In the genomic region with DNA sequence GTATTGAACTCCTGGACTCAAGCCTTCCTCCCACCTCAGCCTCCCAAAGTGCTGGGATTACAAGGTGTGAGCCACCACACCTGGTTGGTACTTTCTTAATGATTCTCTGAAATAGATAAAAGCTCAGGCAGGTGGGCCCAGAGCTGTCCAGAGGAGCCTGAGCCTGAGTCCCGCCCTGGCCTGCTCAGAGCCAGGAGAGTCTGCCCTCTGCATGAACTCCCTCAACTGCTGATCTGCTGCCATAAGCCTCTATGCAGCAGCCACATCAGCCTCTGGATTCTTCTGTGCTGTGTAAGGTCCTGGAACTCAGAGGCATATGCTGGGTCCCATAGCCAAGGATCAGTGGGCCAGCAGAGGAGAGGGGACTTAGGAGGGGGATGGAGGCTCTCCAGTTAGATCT, we compare ENCODE assay signal across 8 cellular contexts. TPM values are rescaled to one million over a fixed set of nuclear protein-coding genes. Genes with fewer than 3 reads are reported as not detected.
DNase-seq lines count a peak whose midpoint lies in the region; ATAC-seq, FAIRE-seq and TF ChIP-seq lines count a peak whose summit lies in the region.

No MANE protein-coding gene starts in this region.

- H3K27ac ChIP-seq in Peyer's patch, result peak overlapping the region; percentile 28 to 94 (median 64)
- H3K27ac ChIP-seq in H1 (ENCODE audit: low read depth, low read length), result no peak overlapping the region

- no peaks in the 10 kb centered on the region for H3K9me3 Mint-ChIP-seq in nephron progenitor cell

- peak overlapping the region; percentile 87 for H3K4ac ChIP-seq in H1 (replicated peaks; ENCODE audit: insufficient read length, low read depth, low read length)

- no peak overlapping the region for H2AFZ ChIP-seq in H1 (ENCODE audit: low read length)

- CTCF ChIA-PET in H1 (lab: Charles Lee; ENCODE audit: partially characterized antibody), result interaction anchor here (1.1 kb wide), 1 partner anchor 353 kb away, joined by 3 read pairs; no protein-coding TSS in a partner anchor

- no peaks in the 10 kb centered on the region for H3K23me2 ChIP-seq in H1 (ENCODE audit: low read depth, low read length)

- H3K27me3 ChIP-seq in Peyer's patch, result no peaks in the 10 kb centered on the region
- no peaks in the 10 kb centered on the region for H3K27me3 ChIP-seq in H1 (replicated peaks in 1 of 4; ENCODE audit: control insufficient read depth in 3 of 4, extremely low read depth in 1 of 4, insufficient read depth in 3 of 4, low read length in 3 of 4)

- no peak for TF ChIP-seq EP300 in H1 (IDR thresholded peaks at IDR 0.05; ENCODE audit: borderline replicate concordance in 1 of 2, low read depth in 2 of 2, low read length in 2 of 2)

- no peak overlapping the region for H4K5ac ChIP-seq in H1 (ENCODE audit: insufficient read length, low read depth, low read length)

- no peaks in the 10 kb centered on the region for H3K27me3 Mint-ChIP-seq in nephron progenitor cell (ENCODE audit: low read depth, poor library complexity)

- H3K9me3 ChIP-seq in Peyer's patch (no peaks in the 10 kb centered on the region), H1 (ENCODE audit: insufficient read depth in 2 of 2, low read depth in 1 of 2, low read length in 1 of 2) (no peaks in the 10 kb centered on the region)

- no peaks in the 10 kb centered on the region for H4K20me1 ChIP-seq in H1 (replicated peaks in 1 of 2; ENCODE audit: control insufficient read depth in 1 of 2, insufficient read depth in 2 of 2, low read length in 2 of 2)

- no peak for ATAC-seq in HG03097 (IDR thresholded peaks at IDR 0.05; ENCODE audit: low FRiP score, unreplicated experiment)
- no peak for ATAC-seq in GM21390 (IDR thresholded peaks at IDR 0.05; ENCODE audit: unreplicated experiment)
- ATAC-seq in HG03280 (IDR thresholded peaks at IDR 0.05; ENCODE audit: unreplicated experiment), result no peak

- H3K79me2 ChIP-seq in H1 (ENCODE audit: control insufficient read depth in 1 of 2, insufficient read depth in 2 of 2, low read length in 2 of 2), result no peaks in the 10 kb centered on the region

- 0 out of 2 replicates have a peak overlapping the region, but pooled peaks have one; percentile 75 for H2BK12ac ChIP-seq in H1 (ENCODE audit: low read depth, low read length)

- H2BK120ac ChIP-seq in H1 (replicated peaks; ENCODE audit: low read depth, low read length), result no peak overlapping the region

- H4K8ac ChIP-seq in H1 (ENCODE audit: extremely low read depth, insufficient read depth, low read length), result no peak overlapping the region

- TF ChIP-seq RAD21 in H1 (IDR thresholded peaks at IDR 0.05 in 1 of 2, conservative IDR thresholded peaks at IDR 0.05 in 1 of 2; ENCODE audit: low read depth in 2 of 2, low read length in 2 of 2), result no peak

- H2BK15ac ChIP-seq in H1 (ENCODE audit: low read length), result no peak overlapping the region

- H3K36me3 ChIP-seq in Peyer's patch, result no peaks in the 10 kb centered on the region
- H3K36me3 ChIP-seq in H1 (ENCODE audit: control insufficient read depth in 2 of 4, insufficient read depth in 4 of 4, low read length in 3 of 4), result no peaks in the 10 kb centered on the region

- peak overlapping the region; percentile 71; the same call in 1 of the 2 replicates for H2BK5ac ChIP-seq in H1 (ENCODE audit: low read depth, low read length)

- no peak for FAIRE-seq in H1 (lab: Jason Lieb, UNC)

- peaks cover 7 to 83% (median 56%) of the 10 kb centered on the region in 4 donors for H3K4me1 ChIP-seq in Peyer's patch
- H3K4me1 ChIP-seq in H1 (replicated peaks in 1 of 4; ENCODE audit: control insufficient read depth in 3 of 4, insufficient read depth in 4 of 4, low read length in 3 of 4), result peaks cover 13 to 21% (median 16%) of the 10 kb centered on the region in 4 experiments

- no peak overlapping the region for H3K4me3 Mint-ChIP-seq in nephron progenitor cell

- no peak overlapping the region for H3K18ac ChIP-seq in H1 (ENCODE audit: extremely low read depth, low read length)

- H3K79me1 ChIP-seq in H1 (ENCODE audit: low read depth, low read length), result no peaks in the 10 kb centered on the region

- 0 out of 2 replicates have a peak overlapping the region, but pooled peaks have one; percentile 43 for H2BK20ac ChIP-seq in H1 (ENCODE audit: low read length)

- H3K4me3 ChIP-seq in Peyer's patch (no peak overlapping the region), H1 (ENCODE audit: extremely low read depth in 1 of 4, insufficient read depth in 2 of 4, low read depth in 3 of 4, low read length in 4 of 4) (no peak overlapping the region)

- peak overlapping the region; percentile 78 for H4K91ac ChIP-seq in H1 (replicated peaks; ENCODE audit: insufficient read length, low read length)

- H2AK5ac ChIP-seq in H1 (ENCODE audit: low read depth, low read length), result no peak overlapping the region

- H3K56ac ChIP-seq in H1 (replicated peaks; ENCODE audit: insufficient read length, low read depth, low read length), result no peak overlapping the region

- POLR2A ChIA-PET in H1 (lab: Charles Lee; ENCODE audit: partially characterized antibody), result interaction anchor here (0.6 to 24.2 kb wide), 4 partner anchors 10 to 92 kb away, joined by 4 to 673 read pairs (median 20); a partner anchor contains a TSS

- peaks cover 68% of the 10 kb centered on the region for H3K4me1 Mint-ChIP-seq in nephron progenitor cell

- TF ChIP-seq POLR2A in Peyer's patch (IDR thresholded peaks at IDR 0.05) (no peak), H1 (IDR thresholded peaks at IDR 0.05; ENCODE audit: control extremely low read depth in 1 of 2, low read depth in 2 of 2, low read length in 2 of 2) (no peak)

- 92% methylated on average over 1 of the region's 1 CpG; no CpG with 5 or more reads in 1 of the 2 experiments for WGBS in H1 (ENCODE audit: extremely low coverage in 1 of 2, insufficient coverage in 1 of 2, insufficient read length in 1 of 2, insufficient replicate concordance in 2 of 2, low coverage in 1 of 2, low lambda C conversion rate in 2 of 2, missing lambda C conversion rate in 1 of 2), 2 experiments

- H3K14ac ChIP-seq in H1 (ENCODE audit: insufficient read length), result no peak overlapping the region

- no peak overlapping the region for H3K9ac ChIP-seq in H1 (replicated peaks in 1 of 4; ENCODE audit: extremely low read depth in 1 of 4, low read depth in 3 of 4, low read length in 3 of 4)

- H3K36me3 Mint-ChIP-seq in nephron progenitor cell (ENCODE audit: low read depth), result no peaks in the 10 kb centered on the region

- H3K27ac Mint-ChIP-seq in nephron progenitor cell, result peak overlapping the region; percentile 16

- DNase-seq in AG20443 (ENCODE audit: low spot score) (peak; percentile 86), Peyer's patch (peak in 1 of 3 donors; percentile 64), H1 (ENCODE audit: low read depth in 1 of 2, low spot score in 2 of 2) (no peak), nephron progenitor cell (no peak), cerebellar cortex (ENCODE audit: low spot score) (no peak)

- H3K23ac ChIP-seq in H1 (ENCODE audit: insufficient read length), result no peak overlapping the region

- H3K4me2 ChIP-seq in H1 (ENCODE audit: insufficient read depth in 1 of 2, low read depth in 2 of 2, low read length in 2 of 2), result no peak overlapping the region

- TF ChIP-seq CTCF in Peyer's patch (IDR thresholded peaks at IDR 0.05) (no peak), H1 (IDR thresholded peaks at IDR 0.05; ENCODE audit: control extremely low read depth in 1 of 3, insufficient read depth in 1 of 3, low read depth in 1 of 3, low read length in 3 of 3) (no peak), nephron progenitor cell (IDR thresholded peaks at IDR 0.05) (no peak)

TF ChIP-seq in H1, 55 proteins besides CTCF, POLR2A, EP300 and RAD21 (continues in another document):
- TF ChIP-seq GABPA (IDR thresholded peaks at IDR 0.05; ENCODE audit: borderline replicate concordance, insufficient read depth, low read length) (no peak), RXRA (IDR thresholded peaks at IDR 0.05; ENCODE audit: insufficient read depth, low read depth, low read length) (no peak), CEBPB (IDR thresholded peaks at IDR 0.05; ENCODE audit: low read depth, low read length) (no peak), KDM4A (IDR thresholded peaks at IDR 0.05; ENCODE audit: low read depth, low read length, severe bottlenecking) (no peak), RBBP5 (IDR thresholded peaks at IDR 0.05; ENCODE audit: borderline replicate concordance, low read depth, low read length) (no peak), FOSL1 (IDR thresholded peaks at IDR 0.05; ENCODE audit: insufficient read depth, low read depth, low read length) (no peak)

RNA-seq across cellular contexts. Expression of a gene that starts 23.1 kb away (rescaled TPM):
- 100 to 1,000 TPM in 3 of 4 donors, 10 to 100 TPM in 1; 80.6 to 275 (median 123) TPM for total RNA-seq in Peyer's patch
- 42.1 and 47.4 TPM in 2 replicates for total RNA-seq in H1 (2021; fragmentation: NEBNext Ultra II Directional; extraction: Animal tissue kit (Norgen Biotek cat#: 25700))
- 108 and 187 TPM in 2 replicates for polyA plus RNA-seq in H1 (2011; rRNA removed)
- 146 TPM for polyA plus RNA-seq in H1 (2011; cell fraction: cytosol; rRNA removed)
- 143 TPM for polyA plus RNA-seq in H1 (2011; cell fraction: nucleus; rRNA removed)
- polyA plus RNA-seq in H1 (2012, experiment 1 of 2), result 55.0 to 142 TPM (median 113 TPM) in 4 replicates
- 62.5 TPM for polyA plus RNA-seq in H1 (2012, experiment 2 of 2)
- 18.5 TPM for polyA plus RNA-seq in H1 (2013, experiment 1 of 2)
- polyA plus RNA-seq in H1 (2013, experiment 2 of 2), result 19.9 TPM
- polyA minus RNA-seq in H1 (2011; rRNA and poly(A)+ RNA removed), result 63.3 and 82.3 TPM in 2 replicates
- polyA minus RNA-seq in H1 (2011; cell fraction: cytosol; rRNA and poly(A)+ RNA removed), result 113 TPM
- polyA minus RNA-seq in H1 (2011; cell fraction: nucleus; rRNA and poly(A)+ RNA removed), result 186 TPM

RNA-seq across cellular contexts. Expression of a gene that starts 34.6 kb away (rescaled TPM):
- 10 to 100 TPM in 3 of 4 donors, 1 to 10 TPM in 1; 9.7 to 48.7 (median 21.5) TPM for total RNA-seq in Peyer's patch
- 30.2 and 35.8 TPM in 2 replicates for total RNA-seq in H1 (2021; fragmentation: NEBNext Ultra II Directional; extraction: Animal tissue kit (Norgen Biotek cat#: 25700))
- 13.7 and 25.6 TPM in 2 replicates for polyA plus RNA-seq in H1 (2011; rRNA removed)
- polyA plus RNA-seq in H1 (2011; cell fraction: cytosol; rRNA removed), result 21.2 TPM
- 8.3 TPM for polyA plus RNA-seq in H1 (2011; cell fraction: nucleus; rRNA removed)
- 27.9 to 42.2 TPM (median 30.6 TPM) in 4 replicates for polyA plus RNA-seq in H1 (2012, experiment 1 of 2)
- polyA plus RNA-seq in H1 (2012, experiment 2 of 2), result 4.2 TPM
- 31.2 TPM for polyA plus RNA-seq in H1 (2013, experiment 1 of 2)
- polyA plus RNA-seq in H1 (2013, experiment 2 of 2), result 32.0 TPM
- polyA minus RNA-seq in H1 (2011; rRNA and poly(A)+ RNA removed), result 28.0 and 35.9 TPM in 2 replicates
- polyA minus RNA-seq in H1 (2011; cell fraction: cytosol; rRNA and poly(A)+ RNA removed), result 22.5 TPM
- 27.0 TPM for polyA minus RNA-seq in H1 (2011; cell fraction: nucleus; rRNA and poly(A)+ RNA removed)

RNA-seq across cellular contexts. Expression of a gene that starts 34.9 kb away (rescaled TPM):
- total RNA-seq in Peyer's patch, result 10 to 100 TPM; 55.0 to 73.4 (median 60.6) TPM
- total RNA-seq in H1 (2021; fragmentation: NEBNext Ultra II Directional; extraction: Animal tissue kit (Norgen Biotek cat#: 25700)), result 56.2 and 57.4 TPM in 2 replicates
- polyA plus RNA-seq in H1 (2011; rRNA removed), result 33.6 and 53.1 TPM in 2 replicates
- polyA plus RNA-seq in H1 (2011; cell fraction: cytosol; rRNA removed), result 68.5 TPM
- 24.3 TPM for polyA plus RNA-seq in H1 (2011; cell fraction: nucleus; rRNA removed)
- polyA plus RNA-seq in H1 (2012, experiment 1 of 2), result 51.6 to 58.4 TPM (median 55.8 TPM) in 4 replicates
- polyA plus RNA-seq in H1 (2012, experiment 2 of 2), result 12.7 TPM
- 43.7 TPM for polyA plus RNA-seq in H1 (2013, experiment 1 of 2)
- 47.2 TPM for polyA plus RNA-seq in H1 (2013, experiment 2 of 2)
- polyA minus RNA-seq in H1 (2011; rRNA and poly(A)+ RNA removed), result 18.3 and 23.7 TPM in 2 replicates
- 13.5 TPM for polyA minus RNA-seq in H1 (2011; cell fraction: cytosol; rRNA and poly(A)+ RNA removed)
- polyA minus RNA-seq in H1 (2011; cell fraction: nucleus; rRNA and poly(A)+ RNA removed), result 11.6 TPM
